8 cellular contexts compared by ENCODE assay signal in genomic region chr1:31593770-31594632, GRCh38. TPM values are rescaled to one million over a fixed set of nuclear protein-coding genes. Genes with fewer than 3 reads are reported as not detected.
DNase-seq lines count a peak whose midpoint lies in the region; ATAC-seq and TF ChIP-seq lines count a peak whose summit lies in the region.

No MANE protein-coding gene starts in this region.

- H3K4me3 ChIP-seq in OCI-LY7 (ENCODE audit: low read depth, low read length, poor library complexity, severe bottlenecking) = no peak overlapping the region

- peak; percentile 45 for DNase-seq in G401 (ENCODE audit: low spot score)
- DNase-seq in HT1080 (ENCODE audit: low read depth) = peak; percentile 64
- DNase-seq in OCI-LY7 (ENCODE audit: low spot score) = peak; percentile 71
- DNase-seq in activated T-cell treated with anti-CD3 and anti-CD28 coated beads, Interleukin-2, amount 50 U/mL, for 1 hour = peak; percentile 72
- DNase-seq in foreskin keratinocyte = peak in 1 of 2 donors; percentile 66
- peak; percentile 93 for DNase-seq in posterior vena cava (ENCODE audit: low spot score)

- H2AFZ ChIP-seq in OCI-LY7 (ENCODE audit: low read length) = no peak overlapping the region

- CTCF ChIA-PET in OCI-LY7 (lab: Charles Lee; ENCODE audit: unreplicated experiment) = interaction anchor here (0.6 kb wide), 1 partner anchor 1112 kb away, joined by 3 read pairs; no protein-coding TSS in a partner anchor

- H3K9me3 ChIP-seq in OCI-LY7 (ENCODE audit: low read length) = no peaks in the 10 kb centered on the region

- H3K27ac ChIP-seq in OCI-LY7 (ENCODE audit: low read depth, low read length, poor library complexity, severe bottlenecking) = no peak overlapping the region
- no peak overlapping the region for H3K27ac ChIP-seq in foreskin keratinocyte

- no peaks in the 10 kb centered on the region for H3K4me1 ChIP-seq in OCI-LY7 (ENCODE audit: insufficient read depth, low read length, poor library complexity, severe bottlenecking)
- H3K4me1 ChIP-seq in foreskin keratinocyte = no peaks in the 10 kb centered on the region

- ATAC-seq in foreskin keratinocyte (peak; percentile 87), GM18861 (IDR thresholded peaks at IDR 0.05; ENCODE audit: unreplicated experiment) (no peak), GM18519 (IDR thresholded peaks at IDR 0.05; ENCODE audit: low FRiP score, unreplicated experiment) (no peak)

- POLR2A ChIA-PET in OCI-LY7 (lab: Charles Lee) = no interaction called here

- intact Hi-C loops in OCI-LY7 (cut with micrococcal nuclease; ENCODE audit: unreplicated experiment) = loop anchor here (1.0 kb wide), 1 partner anchor 30 kb away; no protein-coding TSS in a partner anchor
- intact Hi-C loops in posterior vena cava (cut with DNase I) = loop anchor here in 1 of 2 donors (2.0 kb wide), 1 partner anchor 29 kb away; no protein-coding TSS in a partner anchor

- H3K9me2 ChIP-seq in OCI-LY7 (ENCODE audit: insufficient read depth, low read length) = no peaks in the 10 kb centered on the region

- no TSS peak for BruUV-seq in OCI-LY7 (replicated peaks; lab: Mats Ljungman, UMichigan)

- peak; percentile 94 for TF ChIP-seq CTCF in OCI-LY7 (conservative IDR thresholded peaks at IDR 0.05; ENCODE audit: low read length)
- TF ChIP-seq CTCF in foreskin keratinocyte (conservative IDR thresholded peaks at IDR 0.05) = peak; percentile 96

- no peaks in the 10 kb centered on the region for H3K27me3 ChIP-seq in foreskin keratinocyte

- H3K4me2 ChIP-seq in OCI-LY7 (ENCODE audit: low read length) = no peak overlapping the region

- H3K36me3 ChIP-seq in OCI-LY7 (ENCODE audit: insufficient read depth, low read length) = no peaks in the 10 kb centered on the region

- no peaks in the 10 kb centered on the region for H3K79me2 ChIP-seq in OCI-LY7 (ENCODE audit: insufficient read depth, low read depth, low read length)

- in situ Hi-C loops in G401 (cut with HindIII; ENCODE audit: low sequenced_read_pairs) = no loop called here

- no peaks in the 10 kb centered on the region for H4K20me1 ChIP-seq in OCI-LY7 (ENCODE audit: insufficient read depth, low read length)

RNA-seq across cellular contexts. Expression of gene TINAGL1, which starts 17.7 kb away (rescaled TPM):
- 61.7 and 64.3 TPM in 2 replicates for total RNA-seq in G401 (2014; rRNA removed; shearing (Covaris generic))
- total RNA-seq in HT1080 (2014; rRNA removed; shearing (Covaris generic)) = 14.5 and 16.0 TPM in 2 replicates
- 53.4 and 55.5 TPM in 2 replicates for polyA plus RNA-seq in HT1080 (2015; cell fraction: cytosol; rRNA removed)
- polyA plus RNA-seq in HT1080 (2015; cell fraction: nucleus; rRNA removed) = 50.8 and 58.7 TPM in 2 replicates
- not detected in 2 replicates for total RNA-seq in OCI-LY7 (2014; rRNA removed; shearing (Covaris generic))
- total RNA-seq in OCI-LY7 (2022) (0.17 TPM in 1 of 2 replicates, not detected in the other), foreskin keratinocyte (167 and 194 TPM in 2 replicates), posterior vena cava (100 to 1,000 TPM; 110 to 123 TPM)
- 153 and 177 TPM in 2 replicates for polyA plus RNA-seq in foreskin keratinocyte

RNA-seq across cellular contexts. Expression of gene HCRTR1, which starts 23.5 kb away (rescaled TPM):
- total RNA-seq in G401 (2014; rRNA removed; shearing (Covaris generic)) = 2.0 and 4.2 TPM in 2 replicates
- not detected in 2 replicates for total RNA-seq in HT1080 (2014; rRNA removed; shearing (Covaris generic))
- 0.06 and 0.07 TPM in 2 replicates for polyA plus RNA-seq in HT1080 (2015; cell fraction: cytosol; rRNA removed)
- 0.20 TPM in 1 of 2 replicates, not detected in the other for polyA plus RNA-seq in HT1080 (2015; cell fraction: nucleus; rRNA removed)
- total RNA-seq in OCI-LY7 (2014; rRNA removed; shearing (Covaris generic)) = not detected in 2 replicates
- total RNA-seq in OCI-LY7 (2022) (not detected in 2 replicates), foreskin keratinocyte (not detected in 2 replicates), posterior vena cava (not detected)
- not detected in 2 replicates for polyA plus RNA-seq in foreskin keratinocyte

RNA-seq across cellular contexts. Expression of gene PEF1, which starts 50.7 kb away (rescaled TPM):
- total RNA-seq in G401 (2014; rRNA removed; shearing (Covaris generic)) = 75.9 and 77.7 TPM in 2 replicates
- 80.9 and 125 TPM in 2 replicates for total RNA-seq in HT1080 (2014; rRNA removed; shearing (Covaris generic))
- polyA plus RNA-seq in HT1080 (2015; cell fraction: cytosol; rRNA removed) = 70.5 and 73.9 TPM in 2 replicates
- 66.3 and 70.7 TPM in 2 replicates for polyA plus RNA-seq in HT1080 (2015; cell fraction: nucleus; rRNA removed)
- total RNA-seq in OCI-LY7 (2014; rRNA removed; shearing (Covaris generic)) = 67.7 and 89.7 TPM in 2 replicates
- total RNA-seq in OCI-LY7 (2022) (54.6 and 56.1 TPM in 2 replicates), foreskin keratinocyte (94.3 and 95.7 TPM in 2 replicates), posterior vena cava (10 to 100 TPM; 55.5 to 62.8 TPM)
- polyA plus RNA-seq in foreskin keratinocyte = 105 and 106 TPM in 2 replicates

Comparison
In these comparisons a context has a peak if more than half of its experiments do, and no peak if none do; other contexts are left out.
1. RNA of gene TINAGL1, which starts 17.7 kb away (total RNA-seq): 167 to 194 TPM in foreskin keratinocyte, 110 to 123 TPM in posterior vena cava, 61.7 to 64.3 TPM in G401 and 14.5 to 16.0 TPM in HT1080; 0.17 TPM in OCI-LY7; every median in the first group is over 10 times any median in the second.